Comparison of ENCODE assay signal across 27 cellular contexts in the genomic region with DNA sequence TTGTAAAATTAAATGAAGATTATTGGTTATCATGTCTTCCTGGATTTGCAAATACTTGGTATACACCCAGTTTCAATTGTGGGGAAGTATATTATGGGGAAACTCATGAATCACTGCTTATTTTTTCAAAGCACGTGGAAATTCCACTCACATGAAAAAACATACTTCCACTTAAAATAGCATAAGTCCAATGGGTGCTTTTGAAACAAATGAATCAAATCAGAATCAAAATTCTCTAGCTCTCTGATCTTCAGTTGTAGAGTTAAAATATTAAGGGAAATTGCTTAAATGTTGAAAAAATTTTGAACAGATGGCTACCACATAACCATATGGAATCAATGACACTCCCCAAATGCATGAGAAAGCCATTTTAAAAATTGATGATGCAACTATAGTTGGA.
"Had no signal": no experiment of that assay in that cellular context is flagged by ENCODE, and none has a peak within 500 bp of the region (broad histone marks: within the 10 kb centered on the region; RNA-seq: fewer than 3 reads in every experiment).

No MANE protein-coding gene starts in this region.

- H3K4me3 ChIP-seq: breast epithelium, Peyer's patch, SJCRH30 had no signal

- H3K4me1 ChIP-seq: breast epithelium, Peyer's patch had no signal

- H3K27ac Mint-ChIP-seq: activated CD4-positive, alpha-beta memory T cell treated with anti-CD3 and anti-CD28 coated beads for 36 hours; activated CD4-positive, alpha-beta T cell treated with anti-CD3 and anti-CD28 coated beads, Interleukin-2, amount 10 ng/mL, durations not matched to agents 7 days and 5 days; activated naive CD4-positive, alpha-beta T cell treated with anti-CD3 and anti-CD28 coated beads for 36 hours; activated naive CD8-positive, alpha-beta T cell; activated T-helper 17 cell treated with anti-CD3 and anti-CD28 coated beads, Interleukin-2, amount 50 U/mL, for 72 hours had no signal

- H3K36me3 Mint-ChIP-seq: activated CD4-positive, alpha-beta memory T cell treated with anti-CD3 and anti-CD28 coated beads for 36 hours; activated naive CD8-positive, alpha-beta T cell had no signal

- ATAC-seq: activated T-helper 17 cell treated with anti-CD3 and anti-CD28 coated beads, Interleukin-2, amount 50 U/mL, for 72 hours had no signal

- H3K27ac ChIP-seq: breast epithelium, Peyer's patch, RWPE1, SJCRH30, VCaP had no signal

- H3K9me3 ChIP-seq: breast epithelium, Peyer's patch, SJCRH30, SK-N-SH had no signal

- H3K9ac ChIP-seq: SK-N-SH had no signal

- H3K27me3 ChIP-seq: breast epithelium, Peyer's patch, SJCRH30 had no signal

- H3K9me2 ChIP-seq: SK-N-SH had no signal

- H3K4me2 ChIP-seq: SK-N-SH had no signal

- H3K36me3 ChIP-seq: breast epithelium, Peyer's patch, SJCRH30 had no signal

- H3K4me3 Mint-ChIP-seq: activated CD4-positive, alpha-beta memory T cell treated with anti-CD3 and anti-CD28 coated beads for 36 hours; activated CD4-positive, alpha-beta T cell treated with anti-CD3 and anti-CD28 coated beads, Interleukin-2, amount 10 ng/mL, durations not matched to agents 7 days and 5 days; activated naive CD4-positive, alpha-beta T cell treated with anti-CD3 and anti-CD28 coated beads for 36 hours; activated naive CD8-positive, alpha-beta T cell; activated T-helper 17 cell treated with anti-CD3 and anti-CD28 coated beads, Interleukin-2, amount 50 U/mL, for 72 hours had no signal

- H3K9me3 Mint-ChIP-seq: activated CD4-positive, alpha-beta T cell treated with anti-CD3 and anti-CD28 coated beads, Interleukin-2, amount 10 ng/mL, durations not matched to agents 7 days and 5 days; activated naive CD4-positive, alpha-beta T cell treated with anti-CD3 and anti-CD28 coated beads for 36 hours had no signal

- DNase-seq: activated CD4-positive, alpha-beta memory T cell treated with anti-CD3 and anti-CD28 coated beads for 36 hours; activated CD4-positive, alpha-beta T cell treated with anti-CD3 and anti-CD28 coated beads, Interleukin-2, amount 10 ng/mL, durations not matched to agents 7 days and 5 days; activated CD4-positive, CD25-positive, alpha-beta regulatory T cell; activated CD8-positive, alpha-beta memory T cell treated with anti-CD3 and anti-CD28 coated beads for 24 hours; activated gamma-delta T cell; activated naive CD4-positive, alpha-beta T cell treated with anti-CD3 and anti-CD28 coated beads for 36 hours; activated T-cell treated with anti-CD3 and anti-CD28 coated beads, Interleukin-2, amount 50 U/mL, for 48 hours; caudate nucleus; Kasumi-1; KBM-7; NCI-H1048; NCI-H146; NCI-H187 treated with DMSO at 0.1 percent for 48 hours; NCI-H2171; NCI-H226; NCI-H510A; NCI-H526 treated with DMSO at 0.1 percent for 48 hours; Peyer's patch; Right ventricle myocardium superior; SJCRH30; SK-N-SH; T-helper 1 cell had no signal

- H3K27me3 Mint-ChIP-seq: activated CD4-positive, alpha-beta T cell treated with anti-CD3 and anti-CD28 coated beads, Interleukin-2, amount 10 ng/mL, durations not matched to agents 7 days and 5 days had no signal

- H3K4me1 Mint-ChIP-seq: activated CD4-positive, alpha-beta T cell treated with anti-CD3 and anti-CD28 coated beads, Interleukin-2, amount 10 ng/mL, durations not matched to agents 7 days and 5 days; activated T-helper 17 cell treated with anti-CD3 and anti-CD28 coated beads, Interleukin-2, amount 50 U/mL, for 72 hours had no signal
